13 cellular contexts compared by ENCODE assay signal in genomic region chr10:450463-450862, GRCh38.
DNase-seq lines count a peak whose midpoint lies in the region; ATAC-seq and TF ChIP-seq lines count a peak whose summit lies in the region.
"Had no signal": no experiment of that assay in that cellular context is flagged by ENCODE, and none has a peak within 500 bp of the region (broad histone marks: within the 10 kb centered on the region; RNA-seq: fewer than 3 reads in every experiment).

No MANE protein-coding gene starts in this region.

- H3K4me1 ChIP-seq in DND-41 (ENCODE audit: insufficient read depth, low read length) = peaks cover 35% of the 10 kb centered on the region
- H3K4me1 ChIP-seq in osteoblast (ENCODE audit: insufficient read depth, low read length) = peaks cover 17% of the 10 kb centered on the region
- H3K4me1 ChIP-seq: right lobe of liver had no signal

- H3K4me3 ChIP-seq in DND-41 (ENCODE audit: low read depth in 1 of 2, low read length in 2 of 2) = peak overlapping the region in 1 of 2 experiments; percentile 5; a peak in 1 of 4 replicates
- H3K4me3 ChIP-seq in osteoblast (ENCODE audit: insufficient read depth, low read length) = peak overlapping the region; percentile 50
- H3K4me3 ChIP-seq: body of pancreas, right lobe of liver had no signal

- H3K27me3 ChIP-seq in DND-41 (ENCODE audit: insufficient read depth, low read length, poor library complexity) (peaks cover 32% of the 10 kb centered on the region), osteoblast (ENCODE audit: insufficient read depth, low read length) (no peaks in the 10 kb centered on the region)
- H3K27me3 ChIP-seq: body of pancreas, right lobe of liver had no signal

- no peaks in the 10 kb centered on the region for H3K36me3 Mint-ChIP-seq in activated CD8-positive, alpha-beta T cell treated with anti-CD3 and anti-CD28 coated beads, Interleukin-2, amount 10 ng/mL, durations not matched to agents 7 days and 5 days (ENCODE audit: low read depth)

- no peak overlapping the region for H3K9ac ChIP-seq in DND-41 (ENCODE audit: low read depth, low read length)

- H4K20me1 ChIP-seq in DND-41 (ENCODE audit: insufficient read depth, low read length) (peaks cover 43% of the 10 kb centered on the region), osteoblast (ENCODE audit: insufficient read depth, low read length) (peaks cover 73% of the 10 kb centered on the region)

- CTCF ChIA-PET in activated CD8-positive, alpha-beta T cell treated with anti-CD3 and anti-CD28 coated beads, Interleukin-2, amount 10 ng/mL, durations not matched to agents 7 days and 5 days (lab: Charles Lee) = no interaction called here

- peak overlapping the region; percentile 20 for H3K4me3 Mint-ChIP-seq in activated CD8-positive, alpha-beta T cell treated with anti-CD3 and anti-CD28 coated beads, Interleukin-2, amount 10 ng/mL, durations not matched to agents 7 days and 5 days
- H3K4me3 Mint-ChIP-seq: neural crest cell had no signal

- no peaks in the 10 kb centered on the region for H3K79me2 ChIP-seq in DND-41 (ENCODE audit: insufficient read depth, low read length)
- H3K79me2 ChIP-seq in osteoblast (ENCODE audit: insufficient read depth, low read length) = peaks cover 40% of the 10 kb centered on the region

- H3K9me3 Mint-ChIP-seq in activated CD8-positive, alpha-beta T cell treated with anti-CD3 and anti-CD28 coated beads, Interleukin-2, amount 10 ng/mL, durations not matched to agents 7 days and 5 days (ENCODE audit: insufficient read depth) = no peaks in the 10 kb centered on the region

- no peak for DNase-seq in DND-41
- no peak for DNase-seq in activated CD8-positive, alpha-beta T cell treated with anti-CD3 and anti-CD28 coated beads, Interleukin-2, amount 10 ng/mL, durations not matched to agents 7 days and 5 days
- no peak for DNase-seq in osteoblast (ENCODE audit: insufficient read length, low spot score, missing footprints)
- no peak for DNase-seq in anterior cingulate cortex (lab: John Stamatoyannopoulos, UW)
- DNase-seq in OCI-M1 (lab: John Stamatoyannopoulos, UW) = no peak
- DNase-seq: body of pancreas, NCI-H1417 treated with DMSO at 0.1 percent for 48 hours, NCI-H510A treated with DMSO at 0.1 percent for 48 hours, right lobe of liver, T1000 had no signal

- peak overlapping the region; percentile 44; the same call in 1 of the 2 replicates for H3K4me2 ChIP-seq in DND-41 (ENCODE audit: insufficient read depth, low read length)
- H3K4me2 ChIP-seq in osteoblast (ENCODE audit: insufficient read depth, low read length) = peak overlapping the region; percentile 71

- H3K27me3 Mint-ChIP-seq in activated CD8-positive, alpha-beta T cell treated with anti-CD3 and anti-CD28 coated beads, Interleukin-2, amount 10 ng/mL, durations not matched to agents 7 days and 5 days (ENCODE audit: low read depth) = peaks cover 23% of the 10 kb centered on the region

- no peak overlapping the region for H2AFZ ChIP-seq in DND-41 (ENCODE audit: low read depth, low read length)
- no peak overlapping the region for H2AFZ ChIP-seq in osteoblast (ENCODE audit: low read length)

- no peak for ATAC-seq in DND-41 (ENCODE audit: insufficient read depth, low read depth)
- ATAC-seq in HG02610 (IDR thresholded peaks at IDR 0.05; ENCODE audit: unreplicated experiment) = peak; percentile 10
- ATAC-seq in activated CD8-positive, alpha-beta T cell treated with anti-CD3 and anti-CD28 coated beads, Interleukin-2, amount 10 ng/mL, durations not matched to agents 7 days and 5 days = no peak
- ATAC-seq in HG02840 (IDR thresholded peaks at IDR 0.05; ENCODE audit: low FRiP score, unreplicated experiment) = no peak
- ATAC-seq: body of pancreas had no signal

- POLR2A ChIA-PET in activated CD8-positive, alpha-beta T cell treated with anti-CD3 and anti-CD28 coated beads, Interleukin-2, amount 10 ng/mL, durations not matched to agents 7 days and 5 days (lab: Charles Lee) = interaction anchor here (0.9 to 1.1 kb wide), 3 partner anchors 13 to 20 kb away, joined by 3 to 4 read pairs (median 3); no protein-coding TSS in a partner anchor

- peaks cover 39% of the 10 kb centered on the region for H3K4me1 Mint-ChIP-seq in activated CD8-positive, alpha-beta T cell treated with anti-CD3 and anti-CD28 coated beads, Interleukin-2, amount 10 ng/mL, durations not matched to agents 7 days and 5 days (ENCODE audit: low read depth)

- H3K36me3 ChIP-seq in DND-41 (ENCODE audit: insufficient read depth, low read length) = no peaks in the 10 kb centered on the region
- H3K36me3 ChIP-seq in osteoblast (ENCODE audit: insufficient read depth, low read length) = peaks cover 3% of the 10 kb centered on the region
- H3K36me3 ChIP-seq: right lobe of liver had no signal

- H3K27ac Mint-ChIP-seq in activated CD8-positive, alpha-beta T cell treated with anti-CD3 and anti-CD28 coated beads, Interleukin-2, amount 10 ng/mL, durations not matched to agents 7 days and 5 days = peak overlapping the region; percentile 47

- H3K9me3 ChIP-seq in DND-41 (ENCODE audit: insufficient read depth, low read length, severe bottlenecking) = no peaks in the 10 kb centered on the region
- H3K9me3 ChIP-seq in osteoblast (ENCODE audit: low read depth, low read length) = no peaks in the 10 kb centered on the region
- H3K9me3 ChIP-seq: body of pancreas, right lobe of liver had no signal

- H3K27ac ChIP-seq in DND-41 (ENCODE audit: low read length) (no peak overlapping the region), osteoblast (ENCODE audit: low read depth, low read length) (peak overlapping the region; percentile 17)
- H3K27ac ChIP-seq: right lobe of liver had no signal

- TF ChIP-seq CTCF in DND-41 (IDR thresholded peaks at IDR 0.05; ENCODE audit: borderline replicate concordance, extremely low read depth, low read length, poor library complexity, severe bottlenecking) (no peak), osteoblast (IDR thresholded peaks at IDR 0.05; ENCODE audit: extremely low read depth, low read depth, low read length) (no peak)
